In genomic region chr21:34889287-34889536, GRCh38 we compare ENCODE assay signal across 8 cellular contexts.
DNase-seq lines count a peak whose midpoint lies in the region; ATAC-seq and TF ChIP-seq lines count a peak whose summit lies in the region.

No MANE protein-coding gene starts in this region.

- intact Hi-C loops in testis (cut with DNase I; ENCODE audit: low total_unique reads): loop anchor here (10.0 kb wide), 1 partner anchor 144 kb away; no protein-coding TSS in a partner anchor

- H3K4me3 ChIP-seq in AG04450 (ENCODE audit: low read depth, low read length): peak overlapping the region; percentile 72
- H3K4me3 ChIP-seq in KMS-11 (IDR thresholded peaks at IDR 0.05; ENCODE audit: insufficient read depth, low read depth, low read length): no peak overlapping the region
- peak overlapping the region; percentile 72 to 76 for H3K4me3 ChIP-seq in duodenal mucosa (ENCODE audit: low read depth in 1 of 2, low read length in 2 of 2)
- peak overlapping the region; percentile 69 for H3K4me3 ChIP-seq in mesodermal cell (ENCODE audit: extremely low read depth, insufficient read depth, low read length, poor library complexity, severe bottlenecking)
- H3K4me3 ChIP-seq in testis: peak overlapping the region; percentile 69 to 72

- H3K79me2 ChIP-seq in KMS-11 (ENCODE audit: insufficient read depth, low read depth): no peaks in the 10 kb centered on the region

- H3K36me3 ChIP-seq in KMS-11 (ENCODE audit: insufficient read depth) (no peaks in the 10 kb centered on the region), duodenal mucosa (ENCODE audit: control insufficient read depth in 1 of 2, insufficient read depth in 2 of 2, low read length in 2 of 2) (no peaks in the 10 kb centered on the region), mesodermal cell (ENCODE audit: control insufficient read depth, insufficient read depth, low read length) (no peaks in the 10 kb centered on the region), testis (ENCODE audit: low read depth, missing control alignments) (no peaks in the 10 kb centered on the region)

- TF ChIP-seq CTCF in AG04450 (IDR thresholded peaks at IDR 0.05; ENCODE audit: low read depth, low read length) (no peak), KMS-11 (conservative IDR thresholded peaks at IDR 0.05; ENCODE audit: low read depth, low read length) (no peak), WTC11 (IDR thresholded peaks at IDR 0.05) (no peak), testis (IDR thresholded peaks at IDR 0.05) (no peak)

- H3K9me3 ChIP-seq in AG04450 (ENCODE audit: control insufficient read depth, insufficient read depth, low read length) (peaks cover 4% of the 10 kb centered on the region; the same call in 1 of the 2 replicates), duodenal mucosa (ENCODE audit: control insufficient read depth in 1 of 2, low read length in 2 of 2) (no peaks in the 10 kb centered on the region), mesodermal cell (ENCODE audit: control insufficient read depth, low read length) (no peaks in the 10 kb centered on the region), testis (no peaks in the 10 kb centered on the region)

- peaks cover 83% of the 10 kb centered on the region for H3K27me3 Mint-ChIP-seq in WTC11 (ENCODE audit: low read depth)

- CTCF ChIA-PET in AG04450 (lab: Charles Lee): interaction anchor here (0.8 to 7.1 kb wide), 11 partner anchors 17 to 951 kb away, joined by 3 to 67 read pairs (median 3); no protein-coding TSS in a partner anchor
- CTCF ChIA-PET in WTC11 (lab: Charles Lee): interaction anchor here (0.6 to 6.5 kb wide), 28 partner anchors 11 to 1049 kb away, joined by 3 to 80 read pairs (median 4); no protein-coding TSS in a partner anchor

- DNase-seq in AG04450 (ENCODE audit: low read depth, low spot score) (no peak), WTC11 (ENCODE audit: low spot score) (peak; percentile 37), testis (peak; percentile 61)

- no peaks in the 10 kb centered on the region for H3K36me3 Mint-ChIP-seq in WTC11

- H3K9me3 Mint-ChIP-seq in WTC11: no peaks in the 10 kb centered on the region

- H3K9ac ChIP-seq in KMS-11 (peak overlapping the region; percentile 98), duodenal mucosa (ENCODE audit: low read depth in 1 of 2, low read length in 2 of 2) (peak overlapping the region; percentile 74)

- H4K20me1 ChIP-seq in KMS-11 (ENCODE audit: insufficient read depth): no peaks in the 10 kb centered on the region

- H3K27me3 ChIP-seq in AG04450 (ENCODE audit: control insufficient read depth, insufficient read depth, low read length) (no peaks in the 10 kb centered on the region), KMS-11 (ENCODE audit: insufficient read depth, low read depth) (peaks cover 23% of the 10 kb centered on the region), duodenal mucosa (ENCODE audit: control insufficient read depth in 1 of 2, insufficient read depth in 2 of 2, low read length in 2 of 2) (peaks cover 9 to 11% of the 10 kb centered on the region in 2 donors), testis (no peaks in the 10 kb centered on the region)

- peaks cover 34% of the 10 kb centered on the region for H3K4me1 Mint-ChIP-seq in WTC11

- peak; percentile 11 for ATAC-seq in GM19438 (IDR thresholded peaks at IDR 0.05; ENCODE audit: low read depth, unreplicated experiment)
- ATAC-seq in WTC11: no peak
- ATAC-seq in GM19397 (IDR thresholded peaks at IDR 0.05; ENCODE audit: unreplicated experiment): no peak

- peaks cover 22% of the 10 kb centered on the region for H3K4me1 ChIP-seq in KMS-11 (ENCODE audit: low read depth, poor library complexity, severe bottlenecking)
- H3K4me1 ChIP-seq in duodenal mucosa (ENCODE audit: control insufficient read depth in 1 of 2, insufficient read depth in 2 of 2, low read length in 2 of 2): peaks cover 21 to 23% of the 10 kb centered on the region in 2 donors
- H3K4me1 ChIP-seq in mesodermal cell (ENCODE audit: control insufficient read depth, insufficient read depth, low read length, poor library complexity, severe bottlenecking): peaks cover 3% of the 10 kb centered on the region
- no peaks in the 10 kb centered on the region for H3K4me1 ChIP-seq in testis

- POLR2A ChIA-PET in AG04450 (lab: Yijun Ruan, JAX): interaction anchor here (0.7 to 2.8 kb wide), 7 partner anchors 158 to 720 kb away, joined by 3 to 12 read pairs (median 5); no protein-coding TSS in a partner anchor
- POLR2A ChIA-PET in WTC11 (lab: Charles Lee): no interaction called here

- no peak overlapping the region for H3K27ac Mint-ChIP-seq in WTC11

- H3K27ac ChIP-seq in AG04450 (ENCODE audit: low read depth, low read length) (peak overlapping the region; percentile 94), KMS-11 (peak overlapping the region; percentile 93), duodenal mucosa (ENCODE audit: low read depth, low read length) (peak overlapping the region; percentile 91), mesodermal cell (ENCODE audit: low read depth, low read length, severe bottlenecking) (peak overlapping the region; percentile 72), testis (peak overlapping the region; percentile 79 to 82)

- no peak for TF ChIP-seq POLR2A in testis (IDR thresholded peaks at IDR 0.05)

- peak overlapping the region; percentile 83 for H2AFZ ChIP-seq in KMS-11 (ENCODE audit: low read depth)

- peak overlapping the region; percentile 74 for H3K4me2 ChIP-seq in KMS-11

- peak overlapping the region; percentile 79 for H3K4me3 Mint-ChIP-seq in WTC11

- WGBS in mesodermal cell (ENCODE audit: insufficient coverage in 2 of 2), 2 experiments: 1% methylated on average over 17 to 28 of the region's 31 CpGs
- WGBS in testis, 2 donors: 0 to 1% methylated on average over 9 to 31 of the region's 31 CpGs

TF ChIP-seq in WTC11, 78 proteins besides CTCF, POLR2A, EP300 and RAD21:
- TF ChIP-seq ZNF219 (CRISPR knock-in tag; IDR thresholded peaks at IDR 0.05; ENCODE audit: borderline replicate concordance) (no peak), SMAD4 (CRISPR knock-in tag; IDR thresholded peaks at IDR 0.05) (no peak), ZNF425 (CRISPR knock-in tag; conservative IDR thresholded peaks at IDR 0.05) (no peak), E2F4 (CRISPR knock-in tag; IDR thresholded peaks at IDR 0.05; ENCODE audit: borderline replicate concordance, low read depth) (no peak), TP53 (CRISPR knock-in tag; IDR thresholded peaks at IDR 0.05) (no peak), USF2 (CRISPR knock-in tag; IDR thresholded peaks at IDR 0.05) (no peak), FOXP1 (CRISPR knock-in tag; IDR thresholded peaks at IDR 0.05; ENCODE audit: borderline replicate concordance) (0 out of 2 replicates have a peak, but pooled peaks have one; percentile 53)
TF ChIP-seq in WTC11: peak in this region for 1.
